Comparison of ENCODE assay signal across 1 cellular context in genomic region chr6:133245033-133245903, GRCh38.
A peak's percentile ranks its signal among the peaks of the same experiment; 100 is the strongest.
TF ChIP-seq lines count a peak whose summit lies in the region.

No MANE protein-coding gene starts in this region.

TF ChIP-seq in HEK293, 187 proteins besides CTCF, POLR2A, EP300 and RAD21 (continued from another document and continues in another):
- peak; percentile 88 for TF ChIP-seq SP7 (tag by site-specific recombination; IDR thresholded peaks at IDR 0.05)
- no peak for TF ChIP-seq ZNF324 (tag by site-specific recombination; IDR thresholded peaks at IDR 0.05)
- TF ChIP-seq ZNF530 (tag by site-specific recombination; IDR thresholded peaks at IDR 0.05; ENCODE audit: low read depth), result no peak
- no peak for TF ChIP-seq ZNF146 (tag by site-specific recombination; IDR thresholded peaks at IDR 0.05)
- TF ChIP-seq, protein P1, sequence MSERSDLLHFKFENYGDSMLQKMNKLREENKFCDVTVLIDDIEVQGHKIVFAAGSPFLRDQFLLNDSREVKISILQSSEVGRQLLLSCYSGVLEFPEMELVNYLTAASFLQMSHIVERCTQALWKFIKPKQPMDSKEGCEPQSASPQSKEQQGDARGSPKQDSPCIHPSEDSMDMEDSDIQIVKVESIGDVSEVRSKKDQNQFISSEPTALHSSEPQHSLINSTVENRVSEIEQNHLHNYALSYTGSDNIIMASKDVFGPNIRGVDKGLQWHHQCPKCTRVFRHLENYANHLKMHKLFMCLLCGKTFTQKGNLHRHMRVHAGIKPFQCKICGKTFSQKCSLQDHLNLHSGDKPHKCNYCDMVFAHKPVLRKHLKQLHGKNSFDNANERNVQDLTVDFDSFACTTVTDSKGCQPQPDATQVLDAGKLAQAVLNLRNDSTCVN (tag by site-specific recombination; optimal IDR thresholded peaks at IDR 0.05), result no peak
- no peak for TF ChIP-seq SP2 (tag by site-specific recombination; IDR thresholded peaks at IDR 0.05)
- TF ChIP-seq OSR2 (tag by site-specific recombination; IDR thresholded peaks at IDR 0.05), result peak; percentile 62; the same call in 1 of the 2 replicates
- no peak for TF ChIP-seq ZNF529 (tag by site-specific recombination; IDR thresholded peaks at IDR 0.05; ENCODE audit: insufficient replicate concordance)
- TF ChIP-seq ZNF561 (tag by site-specific recombination; IDR thresholded peaks at IDR 0.05; ENCODE audit: borderline replicate concordance), result no peak
- no peak for TF ChIP-seq ZNF157 (tag by site-specific recombination; IDR thresholded peaks at IDR 0.05)
- TF ChIP-seq ZNF623 (tag by site-specific recombination; IDR thresholded peaks at IDR 0.05), result no peak
- TF ChIP-seq ZNF18 (tag by site-specific recombination; IDR thresholded peaks at IDR 0.05), result no peak
- no peak for TF ChIP-seq ZNF664 (tag by site-specific recombination; IDR thresholded peaks at IDR 0.05)
- no peak for TF ChIP-seq ZNF670 (tag by site-specific recombination; IDR thresholded peaks at IDR 0.05; ENCODE audit: low read depth)
- no peak for TF ChIP-seq ZNF555 (tag by site-specific recombination; conservative IDR thresholded peaks at IDR 0.05)
- no peak for TF ChIP-seq ZNF184 (tag by site-specific recombination; IDR thresholded peaks at IDR 0.05)
- no peak for TF ChIP-seq ZSCAN16 (tag by site-specific recombination; IDR thresholded peaks at IDR 0.05)
- TF ChIP-seq ZNF837 (tag by site-specific recombination; IDR thresholded peaks at IDR 0.05), result no peak
- TF ChIP-seq HOXC10 (CRISPR knock-in tag; IDR thresholded peaks at IDR 0.05), result no peak
- TF ChIP-seq ZNF473 (tag by site-specific recombination; IDR thresholded peaks at IDR 0.05), result no peak
- TF ChIP-seq PBX3 (CRISPR knock-in tag; IDR thresholded peaks at IDR 0.05), result no peak
- TF ChIP-seq ZNF174 (tag by site-specific recombination; IDR thresholded peaks at IDR 0.05), result no peak
- TF ChIP-seq, protein P2, sequence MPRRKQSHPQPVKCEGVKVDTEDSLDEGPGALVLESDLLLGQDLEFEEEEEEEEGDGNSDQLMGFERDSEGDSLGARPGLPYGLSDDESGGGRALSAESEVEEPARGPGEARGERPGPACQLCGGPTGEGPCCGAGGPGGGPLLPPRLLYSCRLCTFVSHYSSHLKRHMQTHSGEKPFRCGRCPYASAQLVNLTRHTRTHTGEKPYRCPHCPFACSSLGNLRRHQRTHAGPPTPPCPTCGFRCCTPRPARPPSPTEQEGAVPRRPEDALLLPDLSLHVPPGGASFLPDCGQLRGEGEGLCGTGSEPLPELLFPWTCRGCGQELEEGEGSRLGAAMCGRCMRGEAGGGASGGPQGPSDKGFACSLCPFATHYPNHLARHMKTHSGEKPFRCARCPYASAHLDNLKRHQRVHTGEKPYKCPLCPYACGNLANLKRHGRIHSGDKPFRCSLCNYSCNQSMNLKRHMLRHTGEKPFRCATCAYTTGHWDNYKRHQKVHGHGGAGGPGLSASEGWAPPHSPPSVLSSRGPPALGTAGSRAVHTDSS (tag by site-specific recombination; IDR thresholded peaks at IDR 0.05), result no peak
- peak; percentile 60; the same call in 1 of the 2 replicates for TF ChIP-seq IKZF3 (tag by site-specific recombination; IDR thresholded peaks at IDR 0.05)
- TF ChIP-seq ZNF433 (tag by site-specific recombination; IDR thresholded peaks at IDR 0.05; ENCODE audit: low read depth), result no peak
- no peak for TF ChIP-seq ZNF274 (IDR thresholded peaks at IDR 0.05; ENCODE audit: low read length)
- TF ChIP-seq ZNF274 (tag by site-specific recombination; IDR thresholded peaks at IDR 0.05; ENCODE audit: borderline replicate concordance), result no peak
- TF ChIP-seq PATZ1 (tag by site-specific recombination; IDR thresholded peaks at IDR 0.05), result no peak
- TF ChIP-seq ZNF658 (tag by site-specific recombination; IDR thresholded peaks at IDR 0.05), result no peak
- TF ChIP-seq GLI2 (tag by site-specific recombination; IDR thresholded peaks at IDR 0.05; ENCODE audit: borderline replicate concordance, low read depth), result peak; percentile 23; the same call in 1 of the 2 replicates
- TF ChIP-seq ZNF558 (tag by site-specific recombination; IDR thresholded peaks at IDR 0.05), result no peak
- peak; percentile 67; the same call in 1 of the 2 replicates for TF ChIP-seq GFI1B (tag by site-specific recombination; IDR thresholded peaks at IDR 0.05)
- peak; percentile 95 for TF ChIP-seq MZF1 (tag by site-specific recombination; IDR thresholded peaks at IDR 0.05; ENCODE audit: borderline replicate concordance)
- TF ChIP-seq ZNF626 (tag by site-specific recombination; IDR thresholded peaks at IDR 0.05), result no peak
- TF ChIP-seq ZNF175 (tag by site-specific recombination; IDR thresholded peaks at IDR 0.05), result no peak
- no peak for TF ChIP-seq REPIN1 (tag by site-specific recombination; IDR thresholded peaks at IDR 0.05; ENCODE audit: low read depth)
- TF ChIP-seq ZNF600 (tag by site-specific recombination; IDR thresholded peaks at IDR 0.05), result no peak
- no peak for TF ChIP-seq ZNF214 (tag by site-specific recombination; IDR thresholded peaks at IDR 0.05; ENCODE audit: borderline replicate concordance)
- TF ChIP-seq, protein P3, sequence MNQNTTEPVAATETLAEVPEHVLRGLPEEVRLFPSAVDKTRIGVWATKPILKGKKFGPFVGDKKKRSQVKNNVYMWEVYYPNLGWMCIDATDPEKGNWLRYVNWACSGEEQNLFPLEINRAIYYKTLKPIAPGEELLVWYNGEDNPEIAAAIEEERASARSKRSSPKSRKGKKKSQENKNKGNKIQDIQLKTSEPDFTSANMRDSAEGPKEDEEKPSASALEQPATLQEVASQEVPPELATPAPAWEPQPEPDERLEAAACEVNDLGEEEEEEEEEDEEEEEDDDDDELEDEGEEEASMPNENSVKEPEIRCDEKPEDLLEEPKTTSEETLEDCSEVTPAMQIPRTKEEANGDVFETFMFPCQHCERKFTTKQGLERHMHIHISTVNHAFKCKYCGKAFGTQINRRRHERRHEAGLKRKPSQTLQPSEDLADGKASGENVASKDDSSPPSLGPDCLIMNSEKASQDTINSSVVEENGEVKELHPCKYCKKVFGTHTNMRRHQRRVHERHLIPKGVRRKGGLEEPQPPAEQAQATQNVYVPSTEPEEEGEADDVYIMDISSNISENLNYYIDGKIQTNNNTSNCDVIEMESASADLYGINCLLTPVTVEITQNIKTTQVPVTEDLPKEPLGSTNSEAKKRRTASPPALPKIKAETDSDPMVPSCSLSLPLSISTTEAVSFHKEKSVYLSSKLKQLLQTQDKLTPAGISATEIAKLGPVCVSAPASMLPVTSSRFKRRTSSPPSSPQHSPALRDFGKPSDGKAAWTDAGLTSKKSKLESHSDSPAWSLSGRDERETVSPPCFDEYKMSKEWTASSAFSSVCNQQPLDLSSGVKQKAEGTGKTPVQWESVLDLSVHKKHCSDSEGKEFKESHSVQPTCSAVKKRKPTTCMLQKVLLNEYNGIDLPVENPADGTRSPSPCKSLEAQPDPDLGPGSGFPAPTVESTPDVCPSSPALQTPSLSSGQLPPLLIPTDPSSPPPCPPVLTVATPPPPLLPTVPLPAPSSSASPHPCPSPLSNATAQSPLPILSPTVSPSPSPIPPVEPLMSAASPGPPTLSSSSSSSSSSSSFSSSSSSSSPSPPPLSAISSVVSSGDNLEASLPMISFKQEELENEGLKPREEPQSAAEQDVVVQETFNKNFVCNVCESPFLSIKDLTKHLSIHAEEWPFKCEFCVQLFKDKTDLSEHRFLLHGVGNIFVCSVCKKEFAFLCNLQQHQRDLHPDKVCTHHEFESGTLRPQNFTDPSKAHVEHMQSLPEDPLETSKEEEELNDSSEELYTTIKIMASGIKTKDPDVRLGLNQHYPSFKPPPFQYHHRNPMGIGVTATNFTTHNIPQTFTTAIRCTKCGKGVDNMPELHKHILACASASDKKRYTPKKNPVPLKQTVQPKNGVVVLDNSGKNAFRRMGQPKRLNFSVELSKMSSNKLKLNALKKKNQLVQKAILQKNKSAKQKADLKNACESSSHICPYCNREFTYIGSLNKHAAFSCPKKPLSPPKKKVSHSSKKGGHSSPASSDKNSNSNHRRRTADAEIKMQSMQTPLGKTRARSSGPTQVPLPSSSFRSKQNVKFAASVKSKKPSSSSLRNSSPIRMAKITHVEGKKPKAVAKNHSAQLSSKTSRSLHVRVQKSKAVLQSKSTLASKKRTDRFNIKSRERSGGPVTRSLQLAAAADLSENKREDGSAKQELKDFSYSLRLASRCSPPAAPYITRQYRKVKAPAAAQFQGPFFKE (tag by site-specific recombination; IDR thresholded peaks at IDR 0.05; ENCODE audit: borderline replicate concordance), result no peak
- no peak for TF ChIP-seq ZNF549 (tag by site-specific recombination; IDR thresholded peaks at IDR 0.05)
- peak; percentile 80 for TF ChIP-seq ZNF629 (tag by site-specific recombination; IDR thresholded peaks at IDR 0.05)
- no peak for TF ChIP-seq KLF16 (tag by site-specific recombination; IDR thresholded peaks at IDR 0.05)
- TF ChIP-seq, protein P4, sequence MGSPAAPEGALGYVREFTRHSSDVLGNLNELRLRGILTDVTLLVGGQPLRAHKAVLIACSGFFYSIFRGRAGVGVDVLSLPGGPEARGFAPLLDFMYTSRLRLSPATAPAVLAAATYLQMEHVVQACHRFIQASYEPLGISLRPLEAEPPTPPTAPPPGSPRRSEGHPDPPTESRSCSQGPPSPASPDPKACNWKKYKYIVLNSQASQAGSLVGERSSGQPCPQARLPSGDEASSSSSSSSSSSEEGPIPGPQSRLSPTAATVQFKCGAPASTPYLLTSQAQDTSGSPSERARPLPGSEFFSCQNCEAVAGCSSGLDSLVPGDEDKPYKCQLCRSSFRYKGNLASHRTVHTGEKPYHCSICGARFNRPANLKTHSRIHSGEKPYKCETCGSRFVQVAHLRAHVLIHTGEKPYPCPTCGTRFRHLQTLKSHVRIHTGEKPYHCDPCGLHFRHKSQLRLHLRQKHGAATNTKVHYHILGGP (tag by site-specific recombination; IDR thresholded peaks at IDR 0.05), result no peak
- no peak for TF ChIP-seq ZBTB6 (tag by site-specific recombination; IDR thresholded peaks at IDR 0.05)
- TF ChIP-seq ZNF350 (tag by site-specific recombination; IDR thresholded peaks at IDR 0.05), result no peak
- no peak for TF ChIP-seq ZNF19 (tag by site-specific recombination; IDR thresholded peaks at IDR 0.05; ENCODE audit: low read depth)
- no peak for TF ChIP-seq ZNF223 (tag by site-specific recombination; IDR thresholded peaks at IDR 0.05)
- TF ChIP-seq, protein P5, sequence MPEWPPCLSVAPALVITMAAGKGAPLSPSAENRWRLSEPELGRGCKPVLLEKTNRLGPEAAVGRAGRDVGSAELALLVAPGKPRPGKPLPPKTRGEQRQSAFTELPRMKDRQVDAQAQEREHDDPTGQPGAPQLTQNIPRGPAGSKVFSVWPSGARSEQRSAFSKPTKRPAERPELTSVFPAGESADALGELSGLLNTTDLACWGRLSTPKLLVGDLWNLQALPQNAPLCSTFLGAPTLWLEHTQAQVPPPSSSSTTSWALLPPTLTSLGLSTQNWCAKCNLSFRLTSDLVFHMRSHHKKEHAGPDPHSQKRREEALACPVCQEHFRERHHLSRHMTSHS (tag by site-specific recombination; IDR thresholded peaks at IDR 0.05), result no peak
- 0 out of 2 replicates have a peak, but pooled peaks have one; percentile 33 for TF ChIP-seq ZBTB20 (tag by site-specific recombination; IDR thresholded peaks at IDR 0.05)
